ENCODE assay signal across 8 cellular contexts in the genomic region with DNA sequence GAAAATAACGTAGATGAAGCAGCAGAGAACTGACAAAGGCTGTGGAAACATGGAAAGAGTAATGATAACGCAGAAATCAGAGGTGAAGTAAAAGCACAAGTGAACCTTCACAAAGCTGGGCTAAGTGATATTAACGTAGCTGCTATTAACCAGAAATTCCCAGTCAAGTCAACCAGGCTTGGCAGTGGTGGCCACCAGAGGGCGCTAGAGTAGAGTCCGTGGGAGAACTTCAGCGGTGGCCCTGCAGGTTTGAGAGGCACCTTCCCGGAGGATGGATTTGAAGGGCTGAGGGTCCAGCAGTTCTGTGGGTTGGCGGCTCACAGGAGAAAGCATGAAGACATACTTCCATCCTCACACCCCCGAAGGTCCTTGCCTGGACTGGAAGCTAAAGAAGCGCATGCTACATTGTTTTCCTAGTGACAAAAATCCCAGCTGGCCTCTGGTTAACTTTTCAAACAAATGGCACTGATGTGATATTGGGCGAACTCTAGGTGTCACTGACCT.
DNase-seq lines count a peak whose midpoint lies in the region; ATAC-seq and TF ChIP-seq lines count a peak whose summit lies in the region.

No MANE protein-coding gene starts in this region.

- intact Hi-C loops in A673 (cut with micrococcal nuclease; ENCODE audit: unreplicated experiment): loop anchor here (1.0 kb wide), 1 partner anchor 253 kb away; no protein-coding TSS in a partner anchor
- intact Hi-C loops in left ventricle myocardium superior (cut with micrococcal nuclease): loop anchor here (2.0 to 10.0 kb wide), 2 partner anchors 162 to 254 kb away; no protein-coding TSS in a partner anchor
- intact Hi-C loops in upper lobe of right lung (cut with DNase I): loop anchor here (5.0 kb wide), 1 partner anchor 254 kb away; no protein-coding TSS in a partner anchor

- ATAC-seq in left ventricle myocardium superior (peak; percentile 75), upper lobe of right lung (peak; percentile 86)

- H3K27ac ChIP-seq in A673 (ENCODE audit: low read depth, low read length, poor library complexity, severe bottlenecking) (no peak overlapping the region), angular gyrus (ENCODE audit: low read depth, low read length) (peak overlapping the region; percentile 59), upper lobe of right lung (peak overlapping the region; percentile 95)

- CTCF ChIA-PET in A673 (lab: Charles Lee): interaction anchor here (0.6 to 2.5 kb wide), 8 partner anchors 12 to 643 kb away, joined by 3 to 39 read pairs (median 4); no protein-coding TSS in a partner anchor

- H3K4me3 ChIP-seq in A673 (ENCODE audit: low read depth, low read length, poor library complexity, severe bottlenecking): no peak overlapping the region
- no peak overlapping the region for H3K4me3 ChIP-seq in upper lobe of right lung

- H3K27me3 ChIP-seq in A673 (replicated peaks; ENCODE audit: insufficient read depth, low read depth, low read length, poor library complexity) (peaks cover 7% of the 10 kb centered on the region), upper lobe of right lung (no peaks in the 10 kb centered on the region)

- DNase-seq in A673 (ENCODE audit: low spot score) (peak; percentile 84), GM19240 (ENCODE audit: insufficient read length, low spot score) (peak; percentile 46), NCI-H1694 treated with DMSO at 0.1 percent for 48 hours (lab: John Stamatoyannopoulos, UW) (peak; percentile 84), T-helper 22 cell (ENCODE audit: low read depth) (peak; percentile 59), left ventricle myocardium superior (peak; percentile 95), pulmonary artery endothelial cell (ENCODE audit: low read depth, low spot score) (peak; percentile 39), upper lobe of right lung (peak; percentile 94)

- TF ChIP-seq CTCF in A673 (conservative IDR thresholded peaks at IDR 0.05; ENCODE audit: low read depth, low read length) (peak; percentile 96), upper lobe of right lung (IDR thresholded peaks at IDR 0.05) (peak; percentile 98)

- no TSS peak for BruUV-seq in A673 (replicated peaks; lab: Mats Ljungman, UMichigan)

- POLR2A ChIA-PET in A673 (lab: Charles Lee; ENCODE audit: low non-redundant PET): no interaction called here

- H3K36me3 ChIP-seq in A673 (ENCODE audit: insufficient read depth, low read length, poor library complexity, severe bottlenecking) (no peaks in the 10 kb centered on the region), upper lobe of right lung (no peaks in the 10 kb centered on the region)

- H3K4me1 ChIP-seq in A673 (ENCODE audit: insufficient read depth, low read length, poor library complexity, severe bottlenecking) (no peaks in the 10 kb centered on the region), upper lobe of right lung (peaks cover 44% of the 10 kb centered on the region)

- H3K9me3 ChIP-seq in A673 (ENCODE audit: low read depth, low read length, poor library complexity, severe bottlenecking) (no peaks in the 10 kb centered on the region), upper lobe of right lung (no peaks in the 10 kb centered on the region)

Comparison
In these comparisons a context has a peak if more than half of its experiments do, and no peak if none do; other contexts are left out.
1. DNase-seq: peak in every context shown above with its lines; median percentile 95 in left ventricle myocardium superior; 94 in upper lobe of right lung; 84 in A673; 84 in NCI-H1694 treated with DMSO at 0.1 percent for 48 hours; 59 in T-helper 22 cell; 46 in GM19240; 39 in pulmonary artery endothelial cell.